ENCODE assay signal across 8 cellular contexts in the genomic region with DNA sequence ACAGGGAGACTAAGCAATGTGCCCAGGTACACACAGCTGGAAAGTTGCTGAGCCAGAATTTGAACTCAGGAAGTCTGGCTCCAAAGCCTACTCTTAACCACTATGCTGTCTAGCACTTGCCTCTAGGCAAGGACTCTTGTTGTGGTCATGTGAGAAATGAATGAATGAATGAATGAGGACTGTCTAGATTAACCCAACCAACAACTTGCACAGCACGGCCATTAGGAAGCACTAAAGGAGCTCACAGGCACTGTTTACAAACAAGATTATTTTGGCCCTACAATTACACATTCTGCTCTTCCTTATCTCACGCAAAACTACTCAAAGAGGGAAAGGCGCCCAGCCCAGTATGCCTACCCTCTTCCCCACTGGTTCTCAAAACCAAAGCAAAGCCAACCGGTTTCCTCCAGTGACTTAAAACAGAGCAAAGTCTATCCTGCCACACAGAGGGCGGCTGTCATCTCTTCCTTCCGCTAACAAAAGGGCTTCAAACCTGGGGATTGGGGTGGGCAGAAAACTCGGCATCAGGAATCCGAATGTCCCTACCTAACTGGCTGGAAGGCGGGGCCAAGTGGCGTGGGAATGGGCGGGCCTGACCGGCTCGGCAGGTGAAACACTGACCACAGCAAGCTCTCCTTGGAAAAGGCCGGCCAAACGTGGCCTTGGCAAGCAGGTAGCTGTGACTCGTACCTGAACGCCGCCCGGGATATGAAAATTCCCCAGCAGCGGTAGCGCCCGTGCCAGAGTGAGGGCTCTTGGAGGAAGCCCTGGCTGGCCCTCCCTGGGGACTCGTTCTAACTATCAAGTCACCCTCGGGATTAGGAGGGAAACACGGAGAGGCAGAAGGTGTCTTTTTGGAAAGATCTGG. TPM values are rescaled to one million over a fixed set of nuclear protein-coding genes. Genes with fewer than 3 reads are reported as not detected.
DNase-seq lines count a peak whose midpoint lies in the region; ATAC-seq and TF ChIP-seq lines count a peak whose summit lies in the region.

No MANE protein-coding gene starts in this region.

- no peaks in the 10 kb centered on the region for H3K9me3 Mint-ChIP-seq in activated T-cell treated with anti-CD3 and anti-CD28 coated beads, Interleukin-2, amount 50 U/mL, for 72 hours
- no peaks in the 10 kb centered on the region for H3K9me3 Mint-ChIP-seq in natural killer cell treated with Interleukin-12 subunit alpha and Interleukin-12 subunit beta and Interleukin-15 and Interleukin-18, amount 100 ng/mL, for 72 hours

- H3K4me1 ChIP-seq in ACC112 (ENCODE audit: control insufficient read depth, insufficient read depth, low read length, unreplicated experiment): peaks cover 19% of the 10 kb centered on the region
- peaks cover 2 to 11% of the 10 kb centered on the region in 2 donors for H3K4me1 ChIP-seq in aorta (ENCODE audit: control insufficient read depth in 1 of 2, insufficient read depth in 2 of 2, low read length in 2 of 2)

- H3K27ac ChIP-seq in ACC112 (ENCODE audit: low read depth, low read length): peak overlapping the region; percentile 73; the same call in 1 of the 2 replicates
- peak overlapping the region; percentile 76 to 88 for H3K27ac ChIP-seq in aorta (ENCODE audit: low read depth in 1 of 2, low read length in 2 of 2)

- no peaks in the 10 kb centered on the region for H3K27me3 Mint-ChIP-seq in activated T-cell treated with anti-CD3 and anti-CD28 coated beads, Interleukin-2, amount 50 U/mL, for 72 hours (ENCODE audit: low read depth)
- no peaks in the 10 kb centered on the region for H3K27me3 Mint-ChIP-seq in natural killer cell treated with Interleukin-12 subunit alpha and Interleukin-12 subunit beta and Interleukin-15 and Interleukin-18, amount 100 ng/mL, for 72 hours

- H3K36me3 Mint-ChIP-seq in activated T-cell treated with anti-CD3 and anti-CD28 coated beads, Interleukin-2, amount 50 U/mL, for 72 hours (ENCODE audit: insufficient read depth in 2 of 2): peaks cover 2 to 14% of the 10 kb centered on the region in 2 donors
- peaks cover 5% of the 10 kb centered on the region for H3K36me3 Mint-ChIP-seq in natural killer cell treated with Interleukin-12 subunit alpha and Interleukin-12 subunit beta and Interleukin-15 and Interleukin-18, amount 100 ng/mL, for 72 hours

- H3K27ac Mint-ChIP-seq in activated T-cell treated with anti-CD3 and anti-CD28 coated beads, Interleukin-2, amount 50 U/mL, for 72 hours: peak overlapping the region; percentile 93
- H3K27ac Mint-ChIP-seq in natural killer cell treated with Interleukin-12 subunit alpha and Interleukin-12 subunit beta and Interleukin-15 and Interleukin-18, amount 100 ng/mL, for 72 hours: peak overlapping the region; percentile 92 to 97

- H3K79me2 ChIP-seq in ACC112 (ENCODE audit: control insufficient read depth, insufficient read depth, low read length, unreplicated experiment): peaks cover 57% of the 10 kb centered on the region

- H3K4me1 Mint-ChIP-seq in activated T-cell treated with anti-CD3 and anti-CD28 coated beads, Interleukin-2, amount 50 U/mL, for 72 hours (ENCODE audit: low read depth): peaks cover 74% of the 10 kb centered on the region
- H3K4me1 Mint-ChIP-seq in natural killer cell treated with Interleukin-12 subunit alpha and Interleukin-12 subunit beta and Interleukin-15 and Interleukin-18, amount 100 ng/mL, for 72 hours (ENCODE audit: low read depth in 2 of 2): peaks cover 70 to 72% of the 10 kb centered on the region in 2 donors

- H3K9me3 ChIP-seq in aorta (ENCODE audit: control insufficient read depth, low read length): no peaks in the 10 kb centered on the region

- peak overlapping the region; percentile 87 to 94 for H3K4me3 Mint-ChIP-seq in activated T-cell treated with anti-CD3 and anti-CD28 coated beads, Interleukin-2, amount 50 U/mL, for 72 hours
- H3K4me3 Mint-ChIP-seq in natural killer cell treated with Interleukin-12 subunit alpha and Interleukin-12 subunit beta and Interleukin-15 and Interleukin-18, amount 100 ng/mL, for 72 hours: peak overlapping the region; percentile 96

- DNase-seq in GM20000 (ENCODE audit: low spot score) (peak; percentile 29), NCI-H69 (lab: John Stamatoyannopoulos, UW) (peak; percentile 78), fibroblast of pulmonary artery (ENCODE audit: low read depth) (peak; percentile 16), aorta (peak; percentile 77 to 84)
- DNase-seq in activated T-cell treated with anti-CD3 and anti-CD28 coated beads, Interleukin-2, amount 50 U/mL, for 72 hours: peak; percentile 33 to 38
- DNase-seq in natural killer cell treated with Interleukin-12 subunit alpha and Interleukin-12 subunit beta and Interleukin-15 and Interleukin-18, amount 100 ng/mL, for 72 hours (ENCODE audit: low spot score): no peak

- no peaks in the 10 kb centered on the region for H3K36me3 ChIP-seq in ACC112 (ENCODE audit: insufficient read depth, low read length)
- no peaks in the 10 kb centered on the region for H3K36me3 ChIP-seq in aorta (ENCODE audit: control insufficient read depth in 1 of 2, insufficient read depth in 2 of 2, low read length in 1 of 2)

- peak overlapping the region; percentile 44 for H2AFZ ChIP-seq in ACC112 (ENCODE audit: low read length, unreplicated experiment)

- 2% methylated on average over 25 of the region's 25 CpGs for WGBS in aorta, 2 donors

- intact Hi-C loops in aorta (cut with DNase I): loop anchor here (5.0 to 10.0 kb wide), 2 partner anchors 32 to 230 kb away; a partner anchor contains a TSS

- H3K4me3 ChIP-seq in ACC112 (ENCODE audit: low read depth, low read length) (peak overlapping the region; percentile 90), fibroblast of pulmonary artery (replicated peaks; ENCODE audit: low read depth, low read length) (peak overlapping the region; percentile 92), aorta (ENCODE audit: low read length in 2 of 2) (peak overlapping the region; percentile 81 to 92)

- no peak for ATAC-seq in activated T-cell treated with anti-CD3 and anti-CD28 coated beads, Interleukin-2, amount 50 U/mL, for 72 hours (replicated peaks in 1 of 2)
- no peak for ATAC-seq in natural killer cell treated with Interleukin-12 subunit alpha and Interleukin-12 subunit beta and Interleukin-15 and Interleukin-18, amount 100 ng/mL, for 72 hours
- ATAC-seq in aorta (ENCODE audit: low FRiP score) (no peak), HG02870 (IDR thresholded peaks at IDR 0.05; ENCODE audit: unreplicated experiment) (no peak)

- TF ChIP-seq CTCF in GM20000 (IDR thresholded peaks at IDR 0.05; ENCODE audit: extremely low read depth, missing control alignments): no peak
- no peak for TF ChIP-seq CTCF in fibroblast of pulmonary artery (IDR thresholded peaks at IDR 0.05; ENCODE audit: low read length, missing control alignments)

- H3K27me3 ChIP-seq in ACC112 (ENCODE audit: insufficient read depth, low read length) (no peaks in the 10 kb centered on the region), aorta (ENCODE audit: control insufficient read depth in 1 of 2, insufficient read depth in 2 of 2, low read length in 1 of 2) (no peaks in the 10 kb centered on the region)

RNA-seq across cellular contexts. Expression of a gene that starts 0.9 kb away (rescaled TPM):
- total RNA-seq in activated T-cell treated with anti-CD3 and anti-CD28 coated beads, Interleukin-2, amount 50 U/mL, for 72 hours: 10 to 100 TPM; 56.1 to 63.5 TPM
- total RNA-seq in natural killer cell treated with Interleukin-12 subunit alpha and Interleukin-12 subunit beta and Interleukin-15 and Interleukin-18, amount 100 ng/mL, for 72 hours: 10 to 100 TPM; 58.2 to 76.1 TPM
- total RNA-seq in aorta: 10 to 100 TPM; 63.9 to 95.7 TPM
- 10 to 100 TPM; 33.2 to 35.4 TPM for polyA plus RNA-seq in aorta

RNA-seq across cellular contexts. Expression of a gene that starts 12.9 kb away (rescaled TPM):
- total RNA-seq in activated T-cell treated with anti-CD3 and anti-CD28 coated beads, Interleukin-2, amount 50 U/mL, for 72 hours: 10 to 100 TPM; 56.5 to 66.2 TPM
- total RNA-seq in natural killer cell treated with Interleukin-12 subunit alpha and Interleukin-12 subunit beta and Interleukin-15 and Interleukin-18, amount 100 ng/mL, for 72 hours: 10 to 100 TPM; 56.6 to 58.1 TPM
- 10 to 100 TPM; 30.1 TPM for total RNA-seq in aorta
- polyA plus RNA-seq in aorta: 10 to 100 TPM; 39.6 to 57.7 TPM
